Comparison of ENCODE assay signal across 11 cellular contexts in the genomic region with DNA sequence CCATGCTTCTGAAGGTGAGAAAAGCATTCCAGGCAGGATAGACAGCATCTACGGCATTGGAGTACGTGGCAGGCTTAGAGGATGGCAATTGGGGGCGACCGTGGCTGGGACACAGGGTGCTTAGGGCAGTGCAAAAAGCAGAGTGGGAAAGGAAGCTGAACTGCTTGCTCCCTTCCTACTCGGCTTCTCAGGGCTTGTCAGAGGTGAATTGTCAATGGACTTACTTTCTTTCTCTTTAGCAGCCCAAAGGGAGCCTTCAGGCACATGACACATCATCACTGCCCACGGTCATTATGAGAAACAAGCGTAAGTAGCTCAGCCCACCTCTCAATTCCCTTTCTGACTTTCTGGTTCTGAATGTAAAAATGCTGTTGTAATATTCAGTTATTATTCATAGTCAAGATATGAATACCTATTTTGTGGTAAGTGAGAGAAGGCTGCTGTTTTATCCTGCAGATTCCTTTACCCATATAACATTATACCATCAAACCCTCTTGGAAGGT.
DNase-seq lines count a peak whose midpoint lies in the region; ATAC-seq and TF ChIP-seq lines count a peak whose summit lies in the region.
"Had no signal": no experiment of that assay in that cellular context is flagged by ENCODE, and none has a peak within 500 bp of the region (broad histone marks: within the 10 kb centered on the region; RNA-seq: fewer than 3 reads in every experiment).

No MANE protein-coding gene starts in this region.

- POLR2A ChIA-PET in GM10248 (lab: Yijun Ruan, JAX) = interaction anchor here (1.5 kb wide), 1 partner anchor 8 kb away, joined by 4 read pairs; no protein-coding TSS in a partner anchor
- POLR2A ChIA-PET in activated naive CD8-positive, alpha-beta T cell treated with anti-CD3 and anti-CD28 coated beads, Interleukin-2, amount 10 ng/mL, durations not matched to agents 7 days and 5 days (lab: Charles Lee) = no interaction called here

- H3K27ac Mint-ChIP-seq in activated naive CD8-positive, alpha-beta T cell treated with anti-CD3 and anti-CD28 coated beads, Interleukin-2, amount 10 ng/mL, durations not matched to agents 7 days and 5 days = peak overlapping the region; percentile 6
- H3K27ac Mint-ChIP-seq in Calu3 (ENCODE audit: unreplicated experiment) = no peak overlapping the region

- no peak overlapping the region for H3K4me3 ChIP-seq in vagina

- H3K36me3 ChIP-seq in vagina = peaks cover 0 to 29% of the 10 kb centered on the region in 2 donors

- no peak overlapping the region for H3K4me3 Mint-ChIP-seq in activated naive CD8-positive, alpha-beta T cell treated with anti-CD3 and anti-CD28 coated beads, Interleukin-2, amount 10 ng/mL, durations not matched to agents 7 days and 5 days
- H3K4me3 Mint-ChIP-seq in Calu3 (ENCODE audit: low read depth, unreplicated experiment) = no peak overlapping the region

- no peak for TF ChIP-seq POLR2A in vagina (IDR thresholded peaks at IDR 0.05)

- no TSS peak for BruUV-seq in Calu3 (replicated peaks; lab: Mats Ljungman, UMichigan)

- no peak overlapping the region for H3K27ac ChIP-seq in vagina

- peaks cover 37% of the 10 kb centered on the region for H3K4me1 Mint-ChIP-seq in activated naive CD8-positive, alpha-beta T cell treated with anti-CD3 and anti-CD28 coated beads, Interleukin-2, amount 10 ng/mL, durations not matched to agents 7 days and 5 days
- peaks cover 27% of the 10 kb centered on the region for H3K4me1 Mint-ChIP-seq in Calu3 (ENCODE audit: low read depth, unreplicated experiment)

- H3K9me3 Mint-ChIP-seq in activated naive CD8-positive, alpha-beta T cell treated with anti-CD3 and anti-CD28 coated beads, Interleukin-2, amount 10 ng/mL, durations not matched to agents 7 days and 5 days = no peaks in the 10 kb centered on the region
- H3K9me3 Mint-ChIP-seq in Calu3 (ENCODE audit: low read depth, unreplicated experiment) = no peaks in the 10 kb centered on the region

- no peaks in the 10 kb centered on the region for H3K9me3 ChIP-seq in vagina

- peaks cover 27% of the 10 kb centered on the region for H3K4me1 ChIP-seq in vagina

- no peaks in the 10 kb centered on the region for H3K27me3 ChIP-seq in vagina

- ATAC-seq in GM18909 (IDR thresholded peaks at IDR 0.05; ENCODE audit: poor library complexity, unreplicated experiment) = peak; percentile 40
- ATAC-seq in HG02885 (IDR thresholded peaks at IDR 0.05; ENCODE audit: poor library complexity, unreplicated experiment) = peak; percentile 68
- no peak for ATAC-seq in activated naive CD8-positive, alpha-beta T cell treated with anti-CD3 and anti-CD28 coated beads, Interleukin-2, amount 10 ng/mL, durations not matched to agents 7 days and 5 days (ENCODE audit: low read depth)

- H3K36me3 Mint-ChIP-seq in activated naive CD8-positive, alpha-beta T cell treated with anti-CD3 and anti-CD28 coated beads, Interleukin-2, amount 10 ng/mL, durations not matched to agents 7 days and 5 days = peaks cover 38% of the 10 kb centered on the region
- peaks cover 33% of the 10 kb centered on the region for H3K36me3 Mint-ChIP-seq in Calu3 (ENCODE audit: insufficient read depth, unreplicated experiment)

- DNase-seq in GM10248 (ENCODE audit: extremely low spot score) (peak; percentile 45), Calu3 (no peak), vagina (ENCODE audit: extremely low spot score in 2 of 2) (no peak), RKO (ENCODE audit: low spot score) (no peak)
- no peak for DNase-seq in activated naive CD8-positive, alpha-beta T cell treated with anti-CD3 and anti-CD28 coated beads, Interleukin-2, amount 10 ng/mL, durations not matched to agents 7 days and 5 days
- DNase-seq in activated CD4-positive, CD25-positive, alpha-beta regulatory T cell treated with anti-CD3 and anti-CD28 coated beads, Interleukin-2, amount 50 U/mL, for 72 hours = no peak
- DNase-seq: activated CD4-positive, alpha-beta T cell treated with anti-CD3 and anti-CD28 coated beads for 1 hour; mesenchymal stem cell; NCI-H1694 had no signal

- no peak for TF ChIP-seq CTCF in GM10248 (IDR thresholded peaks at IDR 0.05; ENCODE audit: control extremely low read depth, extremely low read depth, low read depth, missing control alignments)
- TF ChIP-seq CTCF in Calu3 (IDR thresholded peaks at IDR 0.05; ENCODE audit: unreplicated experiment) = no peak
- no peak for TF ChIP-seq CTCF in vagina (IDR thresholded peaks at IDR 0.05)

- intact Hi-C loops in Calu3 (cut with micrococcal nuclease; ENCODE audit: unreplicated experiment) = no loop called here
- intact Hi-C loops in vagina (cut with DNase I) = no loop called here

- CTCF ChIA-PET in GM10248 (lab: Yijun Ruan, JAX) = interaction anchor here (1.0 to 2.5 kb wide), 4 partner anchors 9 to 24 kb away, joined by 3 to 13 read pairs (median 4); no protein-coding TSS in a partner anchor
- CTCF ChIA-PET in Calu3 (lab: Charles Lee) = interaction anchor here (0.5 kb wide), 1 partner anchor 21 kb away, joined by 5 read pairs; no protein-coding TSS in a partner anchor

- H3K27me3 Mint-ChIP-seq in activated naive CD8-positive, alpha-beta T cell treated with anti-CD3 and anti-CD28 coated beads, Interleukin-2, amount 10 ng/mL, durations not matched to agents 7 days and 5 days = no peaks in the 10 kb centered on the region
- H3K27me3 Mint-ChIP-seq in Calu3 (ENCODE audit: unreplicated experiment) = no peaks in the 10 kb centered on the region
